ENCODE assay signal across 27 cellular contexts in genomic region chr11:124872280-124872679, GRCh38. TPM values are rescaled to one million over a fixed set of nuclear protein-coding genes. Genes with fewer than 3 reads are reported as not detected.
"Had no signal": no experiment of that assay in that cellular context is flagged by ENCODE, and none has a peak within 500 bp of the region (broad histone marks: within the 10 kb centered on the region; RNA-seq: fewer than 3 reads in every experiment).

No MANE protein-coding gene starts in this region.

- DNase-seq: activated CD4-positive, alpha-beta T cell treated with anti-CD3 and anti-CD28 coated beads for 1 hour; activated CD4-positive, alpha-beta T cell treated with anti-CD3 and anti-CD28 coated beads, Interleukin-2, amount 10 ng/mL, durations not matched to agents 24 days and 14 days; activated CD4-positive, alpha-beta T cell treated with anti-CD3 and anti-CD28 coated beads, Interleukin-2, amount 50 U/mL, for 48 hours; activated CD8-positive, alpha-beta memory T cell treated with anti-CD3 and anti-CD28 coated beads, Interleukin-2, amount 10 ng/mL, durations not matched to agents 7 days and 5 days; activated effector memory CD4-positive, alpha-beta T cell treated with Interleukin-2 at 50 U/mL for 16 hours; activated naive CD4-positive, alpha-beta T cell; activated T-cell treated with anti-CD3 and anti-CD28 coated beads, Interleukin-2, amount 50 U/mL, for 24 hours; aorta; caudate nucleus; Kasumi-1; NCI-H1048; NCI-H187; NCI-H2081; NCI-H446; NCI-H524; Peyer's patch; SHP77; T-helper 17 cell; T-helper 9 cell had no signal

- H3K27ac ChIP-seq: breast epithelium, Peyer's patch, RWPE1, SJSA1 had no signal

- H3K9me3 Mint-ChIP-seq: activated CD4-positive, alpha-beta T cell treated with anti-CD3 and anti-CD28 coated beads, Interleukin-2, amount 10 ng/mL, durations not matched to agents 24 days and 14 days; activated naive CD4-positive, alpha-beta T cell treated with anti-CD3 and anti-CD28 coated beads, Interleukin-2, amount 50 U/mL, for 24 hours; activated T-cell treated with anti-CD3 and anti-CD28 coated beads, Interleukin-2, amount 50 U/mL, for 24 hours; activated T-helper 1 cell treated with anti-CD3 and anti-CD28 coated beads, Interleukin-12 subunit alpha, Interleukin-12 subunit beta, Interleukin-2, Interleukin-4 antibody, amounts not matched to agents 30 ng/mL and 10 ng/mL and 1 ng/mL, durations not matched to agents 14 hours and 24 hours and 36 hours; WTC11 had no signal

- ATAC-seq: activated CD8-positive, alpha-beta memory T cell treated with anti-CD3 and anti-CD28 coated beads, Interleukin-2, amount 10 ng/mL, durations not matched to agents 7 days and 5 days; T-helper 17 cell had no signal

- H3K27ac Mint-ChIP-seq: activated CD4-positive, alpha-beta T cell treated with anti-CD3 and anti-CD28 coated beads, Interleukin-2, amount 10 ng/mL, durations not matched to agents 24 days and 14 days; activated CD8-positive, alpha-beta memory T cell treated with anti-CD3 and anti-CD28 coated beads, Interleukin-2, amount 10 ng/mL, durations not matched to agents 7 days and 5 days; activated naive CD4-positive, alpha-beta T cell treated with anti-CD3 and anti-CD28 coated beads, Interleukin-2, amount 50 U/mL, for 24 hours; activated T-cell treated with anti-CD3 and anti-CD28 coated beads, Interleukin-2, amount 50 U/mL, for 24 hours; activated T-helper 1 cell treated with anti-CD3 and anti-CD28 coated beads, Interleukin-12 subunit alpha, Interleukin-12 subunit beta, Interleukin-2, Interleukin-4 antibody, amounts not matched to agents 30 ng/mL and 10 ng/mL and 1 ng/mL, durations not matched to agents 14 hours and 24 hours and 36 hours; T-helper 17 cell; WTC11 had no signal

- H3K4me1 ChIP-seq: breast epithelium had no signal

- H3K9me3 ChIP-seq: breast epithelium, Peyer's patch, SJSA1 had no signal

- H3K36me3 Mint-ChIP-seq: activated CD8-positive, alpha-beta memory T cell treated with anti-CD3 and anti-CD28 coated beads, Interleukin-2, amount 10 ng/mL, durations not matched to agents 7 days and 5 days; WTC11 had no signal

- H3K36me3 ChIP-seq: breast epithelium, Peyer's patch, SJSA1 had no signal

- H3K4me3 ChIP-seq: breast epithelium, K562, Peyer's patch, SJSA1 had no signal

- H3K4me3 Mint-ChIP-seq: activated CD4-positive, alpha-beta T cell treated with anti-CD3 and anti-CD28 coated beads, Interleukin-2, amount 10 ng/mL, durations not matched to agents 24 days and 14 days; activated CD8-positive, alpha-beta memory T cell treated with anti-CD3 and anti-CD28 coated beads, Interleukin-2, amount 10 ng/mL, durations not matched to agents 7 days and 5 days; activated naive CD4-positive, alpha-beta T cell treated with anti-CD3 and anti-CD28 coated beads, Interleukin-2, amount 50 U/mL, for 24 hours; activated T-cell treated with anti-CD3 and anti-CD28 coated beads, Interleukin-2, amount 50 U/mL, for 24 hours; activated T-helper 1 cell treated with anti-CD3 and anti-CD28 coated beads, Interleukin-12 subunit alpha, Interleukin-12 subunit beta, Interleukin-2, Interleukin-4 antibody, amounts not matched to agents 30 ng/mL and 10 ng/mL and 1 ng/mL, durations not matched to agents 14 hours and 24 hours and 36 hours; T-helper 17 cell; WTC11 had no signal

RNA-seq across cellular contexts. Expression of gene ROBO4, which starts 25.4 kb away (rescaled TPM):
- total RNA-seq: activated CD4-positive, alpha-beta T cell treated with anti-CD3 and anti-CD28 coated beads, Interleukin-2, amount 10 ng/mL, durations not matched to agents 24 days and 14 days; activated CD8-positive, alpha-beta memory T cell treated with anti-CD3 and anti-CD28 coated beads, Interleukin-2, amount 10 ng/mL, durations not matched to agents 7 days and 5 days; activated T-helper 1 cell treated with anti-CD3 and anti-CD28 coated beads, Interleukin-12 subunit alpha, Interleukin-12 subunit beta, Interleukin-2, Interleukin-4 antibody, amounts not matched to agents 30 ng/mL and 10 ng/mL and 1 ng/mL, durations not matched to agents 14 hours and 24 hours and 36 hours; K562; T-helper 17 cell had no signal
- polyA plus RNA-seq: K562 had no signal

RNA-seq across cellular contexts. Expression of gene HEPN1, which starts 46.8 kb away (rescaled TPM):
- total RNA-seq: activated CD4-positive, alpha-beta T cell treated with anti-CD3 and anti-CD28 coated beads, Interleukin-2, amount 10 ng/mL, durations not matched to agents 24 days and 14 days; activated CD8-positive, alpha-beta memory T cell treated with anti-CD3 and anti-CD28 coated beads, Interleukin-2, amount 10 ng/mL, durations not matched to agents 7 days and 5 days; activated T-helper 1 cell treated with anti-CD3 and anti-CD28 coated beads, Interleukin-12 subunit alpha, Interleukin-12 subunit beta, Interleukin-2, Interleukin-4 antibody, amounts not matched to agents 30 ng/mL and 10 ng/mL and 1 ng/mL, durations not matched to agents 14 hours and 24 hours and 36 hours; breast epithelium; K562; M059J; Peyer's patch; SJSA1; T-helper 17 cell; WTC11 had no signal
- polyA plus RNA-seq: aorta, K562 had no signal
